In the genomic region with DNA sequence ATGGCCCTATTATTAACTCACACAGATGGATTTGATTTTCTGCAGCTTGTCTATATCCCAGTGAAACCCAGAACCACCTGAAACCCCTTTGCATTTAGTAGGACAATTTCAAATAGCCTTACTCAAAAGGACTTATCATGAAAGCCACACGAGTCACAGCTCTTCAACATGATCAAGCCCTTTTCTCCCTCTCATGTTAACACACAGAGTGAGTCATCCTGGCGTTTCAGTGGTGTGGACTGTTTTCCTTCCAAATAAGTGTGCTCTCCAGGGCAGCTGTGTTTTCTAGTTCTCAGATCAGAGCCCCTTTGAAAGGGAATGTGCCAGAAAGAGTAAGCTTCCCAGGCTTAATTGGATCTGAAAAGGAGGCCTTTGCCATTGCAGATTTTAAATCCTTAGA, we compare ENCODE assay signal across 11 cellular contexts. TPM values are rescaled to one million over a fixed set of nuclear protein-coding genes. Genes with fewer than 3 reads are reported as not detected.
DNase-seq lines count a peak whose midpoint lies in the region; ATAC-seq, FAIRE-seq and TF ChIP-seq lines count a peak whose summit lies in the region.
"Had no signal": no experiment of that assay in that cellular context is flagged by ENCODE, and none has a peak within 500 bp of the region (broad histone marks: within the 10 kb centered on the region; RNA-seq: fewer than 3 reads in every experiment).

No MANE protein-coding gene starts in this region.

- no peak for TF ChIP-seq POLR2A in endothelial cell of umbilical vein (IDR thresholded peaks at IDR 0.05; ENCODE audit: low read depth, low read length)

- intact Hi-C loops in endothelial cell of umbilical vein (cut with micrococcal nuclease): no loop called here
- intact Hi-C loops in activated T-helper 1 cell treated with anti-CD3 and anti-CD28 coated beads, Interleukin-12 subunit alpha, Interleukin-12 subunit beta, Interleukin-2, Interleukin-4 antibody, amounts not matched to agents 30 ng/mL and 10 ng/mL and 1 ng/mL, durations not matched to agents 14 hours and 24 hours and 36 hours (cut with micrococcal nuclease): no loop called here

- H3K27me3 ChIP-seq in endothelial cell of umbilical vein (ENCODE audit: control insufficient read depth in 2 of 2, insufficient read depth in 2 of 2, low read length in 2 of 2): peaks cover 0 to 3% of the 10 kb centered on the region in 2 experiments
- no peaks in the 10 kb centered on the region for H3K27me3 ChIP-seq in effector memory CD4-positive, alpha-beta T cell (replicated peaks; ENCODE audit: control insufficient read depth, insufficient read depth, low read length, poor library complexity, severe bottlenecking)
- H3K27me3 ChIP-seq: right atrium auricular region had no signal

- FAIRE-seq in endothelial cell of umbilical vein (lab: Jason Lieb, UNC): no peak

- peaks cover 5% of the 10 kb centered on the region for H3K27me3 Mint-ChIP-seq in activated T-cell treated with anti-CD3 and anti-CD28 coated beads, Interleukin-2, amount 50 U/mL, for 72 hours (ENCODE audit: low read depth)
- peaks cover 18% of the 10 kb centered on the region for H3K27me3 Mint-ChIP-seq in activated T-cell treated with anti-CD3 and anti-CD28 coated beads, Interleukin-2, amount 50 U/mL, for 24 hours
- peaks cover 4% of the 10 kb centered on the region for H3K27me3 Mint-ChIP-seq in activated T-helper 1 cell treated with anti-CD3 and anti-CD28 coated beads, Interleukin-12 subunit alpha, Interleukin-12 subunit beta, Interleukin-2, Interleukin-4 antibody, amounts not matched to agents 30 ng/mL and 10 ng/mL and 1 ng/mL, durations not matched to agents 14 hours and 24 hours and 36 hours (ENCODE audit: insufficient read depth)

- H3K36me3 ChIP-seq in endothelial cell of umbilical vein (ENCODE audit: control insufficient read depth in 2 of 2, extremely low read depth in 1 of 2, insufficient read depth in 2 of 2, low read length in 2 of 2): no peaks in the 10 kb centered on the region
- H3K36me3 ChIP-seq in effector memory CD4-positive, alpha-beta T cell (ENCODE audit: control insufficient read depth, insufficient read depth, low read length): no peaks in the 10 kb centered on the region
- H3K36me3 ChIP-seq: right atrium auricular region had no signal

- no peak overlapping the region for H3K27ac Mint-ChIP-seq in activated T-cell treated with anti-CD3 and anti-CD28 coated beads, Interleukin-2, amount 50 U/mL, for 72 hours
- no peak overlapping the region for H3K27ac Mint-ChIP-seq in activated T-cell treated with anti-CD3 and anti-CD28 coated beads, Interleukin-2, amount 50 U/mL, for 24 hours
- H3K27ac Mint-ChIP-seq in activated T-helper 1 cell treated with anti-CD3 and anti-CD28 coated beads, Interleukin-12 subunit alpha, Interleukin-12 subunit beta, Interleukin-2, Interleukin-4 antibody, amounts not matched to agents 30 ng/mL and 10 ng/mL and 1 ng/mL, durations not matched to agents 14 hours and 24 hours and 36 hours: no peak overlapping the region

- no peaks in the 10 kb centered on the region for H3K4me1 ChIP-seq in endothelial cell of umbilical vein (ENCODE audit: control insufficient read depth, extremely low read depth, insufficient read depth, low read length)
- no peaks in the 10 kb centered on the region for H3K4me1 ChIP-seq in effector memory CD4-positive, alpha-beta T cell (ENCODE audit: control insufficient read depth, insufficient read depth, low read length, poor library complexity, severe bottlenecking)
- H3K4me1 ChIP-seq: right atrium auricular region had no signal

- H3K9ac ChIP-seq in endothelial cell of umbilical vein (replicated peaks; ENCODE audit: extremely low read depth, insufficient read depth, low read length): no peak overlapping the region

- no peak overlapping the region for H3K27ac ChIP-seq in endothelial cell of umbilical vein (ENCODE audit: insufficient read depth, low read depth, low read length)
- H3K27ac ChIP-seq in effector memory CD4-positive, alpha-beta T cell (ENCODE audit: insufficient read depth, low read length, poor library complexity, severe bottlenecking): no peak overlapping the region
- H3K27ac ChIP-seq: right atrium auricular region had no signal

- no peak overlapping the region for H3K4me2 ChIP-seq in endothelial cell of umbilical vein (ENCODE audit: insufficient read depth, low read length)

- H3K79me2 ChIP-seq in endothelial cell of umbilical vein (ENCODE audit: control insufficient read depth, insufficient read depth, low read length): no peaks in the 10 kb centered on the region

- H3K9me3 ChIP-seq in endothelial cell of umbilical vein (replicated peaks; ENCODE audit: control insufficient read depth, insufficient read depth, low read length): no peaks in the 10 kb centered on the region
- no peaks in the 10 kb centered on the region for H3K9me3 ChIP-seq in effector memory CD4-positive, alpha-beta T cell (ENCODE audit: control insufficient read depth, low read length)
- H3K9me3 ChIP-seq: right atrium auricular region had no signal

- DNase-seq in activated T-cell treated with anti-CD3 and anti-CD28 coated beads, Interleukin-2, amount 50 U/mL, for 72 hours: peak; percentile 2 to 12
- no peak for DNase-seq in activated T-cell treated with anti-CD3 and anti-CD28 coated beads, Interleukin-2, amount 50 U/mL, for 24 hours
- DNase-seq in NCI-H226 (peak; percentile 56), endothelial cell of umbilical vein (ENCODE audit: low read depth, low spot score) (peak; percentile 7), skeletal muscle cell (ENCODE audit: low read depth) (peak; percentile 52)
- DNase-seq in effector CD4-positive, alpha-beta T cell: no peak
- DNase-seq in activated T-helper 1 cell treated with anti-CD3 and anti-CD28 coated beads, Interleukin-12 subunit alpha, Interleukin-12 subunit beta, Interleukin-2, Interleukin-4 antibody, amounts not matched to agents 30 ng/mL and 10 ng/mL and 1 ng/mL, durations not matched to agents 14 hours and 24 hours and 36 hours (ENCODE audit: low spot score): no peak
- DNase-seq in effector memory CD4-positive, alpha-beta T cell: no peak
- DNase-seq: T-helper 9 cell had no signal

- no peaks in the 10 kb centered on the region for H3K9me1 ChIP-seq in endothelial cell of umbilical vein (replicated peaks; ENCODE audit: control insufficient read depth, extremely low read depth, insufficient read depth, low read length)

- no peak overlapping the region for H3K4me3 Mint-ChIP-seq in activated T-cell treated with anti-CD3 and anti-CD28 coated beads, Interleukin-2, amount 50 U/mL, for 72 hours
- H3K4me3 Mint-ChIP-seq in activated T-cell treated with anti-CD3 and anti-CD28 coated beads, Interleukin-2, amount 50 U/mL, for 24 hours: no peak overlapping the region
- H3K4me3 Mint-ChIP-seq in activated T-helper 1 cell treated with anti-CD3 and anti-CD28 coated beads, Interleukin-12 subunit alpha, Interleukin-12 subunit beta, Interleukin-2, Interleukin-4 antibody, amounts not matched to agents 30 ng/mL and 10 ng/mL and 1 ng/mL, durations not matched to agents 14 hours and 24 hours and 36 hours: no peak overlapping the region

- peak; percentile 72 to 78 for ATAC-seq in activated T-cell treated with anti-CD3 and anti-CD28 coated beads, Interleukin-2, amount 50 U/mL, for 72 hours (replicated peaks in 1 of 2)

- peaks cover 6% of the 10 kb centered on the region in 2 donors for H3K9me3 Mint-ChIP-seq in activated T-cell treated with anti-CD3 and anti-CD28 coated beads, Interleukin-2, amount 50 U/mL, for 72 hours
- H3K9me3 Mint-ChIP-seq in activated T-cell treated with anti-CD3 and anti-CD28 coated beads, Interleukin-2, amount 50 U/mL, for 24 hours: no peaks in the 10 kb centered on the region
- peaks cover 6% of the 10 kb centered on the region for H3K9me3 Mint-ChIP-seq in activated T-helper 1 cell treated with anti-CD3 and anti-CD28 coated beads, Interleukin-12 subunit alpha, Interleukin-12 subunit beta, Interleukin-2, Interleukin-4 antibody, amounts not matched to agents 30 ng/mL and 10 ng/mL and 1 ng/mL, durations not matched to agents 14 hours and 24 hours and 36 hours

- CTCF ChIA-PET in endothelial cell of umbilical vein (lab: Charles Lee): no interaction called here

- H3K4me3 ChIP-seq in endothelial cell of umbilical vein (replicated peaks in 1 of 3; ENCODE audit: insufficient read depth in 1 of 3, low read depth in 1 of 3, low read length in 3 of 3): no peak overlapping the region
- H3K4me3 ChIP-seq in skeletal muscle cell (ENCODE audit: low read depth, low read length): no peak overlapping the region
- no peak overlapping the region for H3K4me3 ChIP-seq in effector memory CD4-positive, alpha-beta T cell (ENCODE audit: insufficient read depth, low read depth, low read length, poor library complexity, severe bottlenecking)
- H3K4me3 ChIP-seq: right atrium auricular region had no signal

- no peaks in the 10 kb centered on the region for H4K20me1 ChIP-seq in endothelial cell of umbilical vein (replicated peaks; ENCODE audit: control insufficient read depth, extremely low read depth, insufficient read depth, low read length)

- POLR2A ChIA-PET in endothelial cell of umbilical vein (lab: Charles Lee): no interaction called here

- H2AFZ ChIP-seq in endothelial cell of umbilical vein (ENCODE audit: low read depth, low read length): no peak overlapping the region

- TF ChIP-seq CTCF in endothelial cell of umbilical vein (IDR thresholded peaks at IDR 0.05; ENCODE audit: extremely low read depth in 1 of 2, insufficient read depth in 1 of 2, low read depth in 1 of 2, low read length in 2 of 2): no peak

- H3K36me3 Mint-ChIP-seq in activated T-cell treated with anti-CD3 and anti-CD28 coated beads, Interleukin-2, amount 50 U/mL, for 72 hours (ENCODE audit: insufficient read depth in 2 of 2): peaks cover 0 to 3% of the 10 kb centered on the region in 2 donors
- no peaks in the 10 kb centered on the region for H3K36me3 Mint-ChIP-seq in activated T-cell treated with anti-CD3 and anti-CD28 coated beads, Interleukin-2, amount 50 U/mL, for 24 hours (ENCODE audit: low read depth)
- no peaks in the 10 kb centered on the region for H3K36me3 Mint-ChIP-seq in activated T-helper 1 cell treated with anti-CD3 and anti-CD28 coated beads, Interleukin-12 subunit alpha, Interleukin-12 subunit beta, Interleukin-2, Interleukin-4 antibody, amounts not matched to agents 30 ng/mL and 10 ng/mL and 1 ng/mL, durations not matched to agents 14 hours and 24 hours and 36 hours (ENCODE audit: low read depth)

- no TSS peak for BruUV-seq in endothelial cell of umbilical vein (replicated peaks; lab: Mats Ljungman, UMichigan)

- dilution Hi-C loops in endothelial cell of umbilical vein (cut with MboI; ENCODE audit: extremely low pct_ligation_motif_present, low sequenced_read_pairs): no loop called here

- peaks cover 16% of the 10 kb centered on the region for H3K4me1 Mint-ChIP-seq in activated T-cell treated with anti-CD3 and anti-CD28 coated beads, Interleukin-2, amount 50 U/mL, for 72 hours (ENCODE audit: low read depth)
- H3K4me1 Mint-ChIP-seq in activated T-cell treated with anti-CD3 and anti-CD28 coated beads, Interleukin-2, amount 50 U/mL, for 24 hours (ENCODE audit: low read depth): peaks cover 14% of the 10 kb centered on the region
- H3K4me1 Mint-ChIP-seq in activated T-helper 1 cell treated with anti-CD3 and anti-CD28 coated beads, Interleukin-12 subunit alpha, Interleukin-12 subunit beta, Interleukin-2, Interleukin-4 antibody, amounts not matched to agents 30 ng/mL and 10 ng/mL and 1 ng/mL, durations not matched to agents 14 hours and 24 hours and 36 hours (ENCODE audit: low read depth): no peaks in the 10 kb centered on the region

RNA-seq across cellular contexts. Expression of gene ERICH6B, which starts 51.4 kb away (rescaled TPM):
- total RNA-seq in activated T-cell treated with anti-CD3 and anti-CD28 coated beads, Interleukin-2, amount 50 U/mL, for 72 hours: not detected
- not detected in 2 replicates for total RNA-seq in endothelial cell of umbilical vein
- not detected in 2 replicates for polyA plus RNA-seq in endothelial cell of umbilical vein
- polyA plus RNA-seq in endothelial cell of umbilical vein (2011; cell fraction: cytosol; rRNA removed): not detected in 2 replicates
- not detected in 2 replicates for polyA plus RNA-seq in endothelial cell of umbilical vein (2011; cell fraction: nucleus; rRNA removed)
- polyA plus RNA-seq in endothelial cell of umbilical vein (2012): 0.41 TPM in 1 of 2 replicates, not detected in the other
- not detected in 2 replicates for polyA minus RNA-seq in endothelial cell of umbilical vein
- polyA minus RNA-seq in endothelial cell of umbilical vein (2011; cell fraction: cytosol; rRNA and poly(A)+ RNA removed): not detected
- polyA minus RNA-seq in endothelial cell of umbilical vein (2011; cell fraction: nucleus; rRNA and poly(A)+ RNA removed): not detected in 2 replicates
- total RNA-seq in activated T-helper 1 cell treated with anti-CD3 and anti-CD28 coated beads, Interleukin-12 subunit alpha, Interleukin-12 subunit beta, Interleukin-2, Interleukin-4 antibody, amounts not matched to agents 30 ng/mL and 10 ng/mL and 1 ng/mL, durations not matched to agents 14 hours and 24 hours and 36 hours: not detected in 2 replicates
- total RNA-seq: right atrium auricular region had no signal
- polyA plus RNA-seq: BJ had no signal

Comparison
In these comparisons a context has a peak if more than half of its experiments do, and no peak if none do; other contexts are left out.
1. DNase-seq: peak in activated T-cell treated with anti-CD3 and anti-CD28 coated beads, Interleukin-2, amount 50 U/mL, for 72 hours (2 of 2), NCI-H226 (single experiment), endothelial cell of umbilical vein (single experiment) and skeletal muscle cell (single experiment); none in activated T-cell treated with anti-CD3 and anti-CD28 coated beads, Interleukin-2, amount 50 U/mL, for 24 hours (single experiment), effector CD4-positive, alpha-beta T cell (single experiment), activated T-helper 1 cell treated with anti-CD3 and anti-CD28 coated beads, Interleukin-12 subunit alpha, Interleukin-12 subunit beta, Interleukin-2, Interleukin-4 antibody, amounts not matched to agents 30 ng/mL and 10 ng/mL and 1 ng/mL, durations not matched to agents 14 hours and 24 hours and 36 hours (single experiment) and effector memory CD4-positive, alpha-beta T cell (0 of 3).